Comparison of ENCODE assay signal across 22 cellular contexts in genomic region chr4:30868257-30868656, GRCh38.
DNase-seq lines count a peak whose midpoint lies in the region; ATAC-seq and TF ChIP-seq lines count a peak whose summit lies in the region.
"Had no signal": no experiment of that assay in that cellular context is flagged by ENCODE, and none has a peak within 500 bp of the region (broad histone marks: within the 10 kb centered on the region; RNA-seq: fewer than 3 reads in every experiment).

No MANE protein-coding gene starts in this region.

- no peak overlapping the region for H3K4me2 ChIP-seq in neural cell (ENCODE audit: low read length)
- no peak overlapping the region for H3K4me2 ChIP-seq in Karpas-422 (ENCODE audit: low read depth, low read length, poor library complexity, severe bottlenecking)
- H3K4me2 ChIP-seq: A549, BLaER1 had no signal

- ATAC-seq in Panc1 (no peak), gastroesophageal sphincter (no peak)
- no peak for ATAC-seq in stimulated activated naive CD8-positive, alpha-beta T cell treated with anti-CD3 and anti-CD28 coated beads, Interleukin-15, amount 100 ng/mL, for 72 hours
- ATAC-seq: A549; CD8-positive, alpha-beta T cell; GM12878 had no signal

- H3F3A ChIP-seq in neural cell (ENCODE audit: insufficient read depth, low read length, poor library complexity, severe bottlenecking), result no peaks in the 10 kb centered on the region

- no peak for TF ChIP-seq CTCF in Panc1 (IDR thresholded peaks at IDR 0.05)
- TF ChIP-seq CTCF in gastroesophageal sphincter (IDR thresholded peaks at IDR 0.05), result no peak
- TF ChIP-seq CTCF in neural cell (IDR thresholded peaks at IDR 0.05; ENCODE audit: poor library complexity, severe bottlenecking), result no peak
- no peak for TF ChIP-seq CTCF in uterus (IDR thresholded peaks at IDR 0.05)
- TF ChIP-seq CTCF in CD14-positive monocyte (IDR thresholded peaks at IDR 0.05), result no peak

- no peak for DNase-seq in Panc1 (ENCODE audit: low read depth, low spot score)
- DNase-seq in uterus, result no peak
- no peak for DNase-seq in Karpas-422
- DNase-seq in CD14-positive monocyte (ENCODE audit: low spot score), result no peak
- DNase-seq in stimulated activated naive CD8-positive, alpha-beta T cell treated with anti-CD3 and anti-CD28 coated beads, Interleukin-15, amount 100 ng/mL, for 72 hours, result no peak
- DNase-seq: CD8-positive, alpha-beta T cell; DMS53; EL; GM23248; KBM-7; MV-4-11; NCI-H187 treated with DMSO at 0.1 percent for 48 hours; NCI-H226; NCI-H82; OCI-M1; RPMI8226; SJCRH30 had no signal

- H3K4me1 Mint-ChIP-seq in CD14-positive monocyte, result no peaks in the 10 kb centered on the region
- H3K4me1 Mint-ChIP-seq in stimulated activated naive CD8-positive, alpha-beta T cell treated with anti-CD3 and anti-CD28 coated beads, Interleukin-15, amount 100 ng/mL, for 72 hours, result no peaks in the 10 kb centered on the region

- intact Hi-C loops in Panc1 (cut with micrococcal nuclease; ENCODE audit: unreplicated experiment), result no loop called here
- intact Hi-C loops in uterus (cut with DNase I; ENCODE audit: low total_unique reads), result no loop called here
- intact Hi-C loops in CD14-positive monocyte (cut with micrococcal nuclease), result no loop called here

- no peak overlapping the region for H3K9ac ChIP-seq in neural cell (ENCODE audit: low read length)
- no peak overlapping the region for H3K9ac ChIP-seq in Karpas-422 (ENCODE audit: low read length)
- H3K9ac ChIP-seq: BLaER1, GM23248 had no signal

- no peak overlapping the region for H3K4me3 Mint-ChIP-seq in CD14-positive monocyte
- H3K4me3 Mint-ChIP-seq in stimulated activated naive CD8-positive, alpha-beta T cell treated with anti-CD3 and anti-CD28 coated beads, Interleukin-15, amount 100 ng/mL, for 72 hours, result no peak overlapping the region
- H3K4me3 Mint-ChIP-seq: CD8-positive, alpha-beta T cell had no signal

- CTCF ChIA-PET in Panc1 (lab: Charles Lee), result no interaction called here

- WGBS in gastroesophageal sphincter (ENCODE audit: low coverage in 1 of 2), 2 donors, result 28 to 51% methylated on average over 3 of the region's 3 CpGs

- no peaks in the 10 kb centered on the region for H3K9me2 ChIP-seq in neural cell (ENCODE audit: insufficient read depth, low read length)
- H3K9me2 ChIP-seq in Karpas-422 (replicated peaks; ENCODE audit: insufficient read depth, low read length), result no peaks in the 10 kb centered on the region

- TF ChIP-seq POLR2A in gastroesophageal sphincter (IDR thresholded peaks at IDR 0.05) (no peak), uterus (IDR thresholded peaks at IDR 0.05) (no peak)

- no peak overlapping the region for H3K4me3 ChIP-seq in Panc1 (ENCODE audit: low read depth in 2 of 2, low read length in 2 of 2)
- no peak overlapping the region for H3K4me3 ChIP-seq in gastroesophageal sphincter
- peak overlapping the region; percentile 13 for H3K4me3 ChIP-seq in neural cell (ENCODE audit: low read length)
- H3K4me3 ChIP-seq in uterus, result no peak overlapping the region
- no peak overlapping the region for H3K4me3 ChIP-seq in Karpas-422 (ENCODE audit: low read length)
- H3K4me3 ChIP-seq: A549, BLaER1, GM12878, GM23248, SJCRH30 had no signal

- H3K27me3 ChIP-seq in Panc1 (ENCODE audit: control insufficient read depth, insufficient read depth, low read length) (no peaks in the 10 kb centered on the region), gastroesophageal sphincter (no peaks in the 10 kb centered on the region), neural cell (ENCODE audit: insufficient read depth, low read depth, low read length) (no peaks in the 10 kb centered on the region), uterus (no peaks in the 10 kb centered on the region), Karpas-422 (ENCODE audit: low read length) (no peaks in the 10 kb centered on the region)
- H3K27me3 ChIP-seq: BLaER1, SJCRH30 had no signal

- in situ Hi-C loops in Panc1 (cut with HindIII; ENCODE audit: low pct_unique_long_range_greater_than_20kb, low sequenced_read_pairs), result no loop called here

- H3K36me3 Mint-ChIP-seq in CD14-positive monocyte, result no peaks in the 10 kb centered on the region
- H3K36me3 Mint-ChIP-seq: CD8-positive, alpha-beta T cell had no signal

- H3K27ac Mint-ChIP-seq in CD14-positive monocyte, result no peak overlapping the region
- no peak overlapping the region for H3K27ac Mint-ChIP-seq in stimulated activated naive CD8-positive, alpha-beta T cell treated with anti-CD3 and anti-CD28 coated beads, Interleukin-15, amount 100 ng/mL, for 72 hours
- H3K27ac Mint-ChIP-seq: CD8-positive, alpha-beta T cell had no signal

- H3K9me3 ChIP-seq in Panc1 (ENCODE audit: control insufficient read depth, insufficient read depth, low read depth, low read length), result no peaks in the 10 kb centered on the region
- no peaks in the 10 kb centered on the region for H3K9me3 ChIP-seq in gastroesophageal sphincter
- H3K9me3 ChIP-seq in neural cell (ENCODE audit: low read length), result no peaks in the 10 kb centered on the region
- no peaks in the 10 kb centered on the region for H3K9me3 ChIP-seq in uterus
- peaks cover 20% of the 10 kb centered on the region for H3K9me3 ChIP-seq in Karpas-422 (ENCODE audit: low read length)
- H3K9me3 ChIP-seq: A549, BLaER1, SJCRH30 had no signal

- TF ChIP-seq EP300 in gastroesophageal sphincter (IDR thresholded peaks at IDR 0.05) (no peak), neural cell (conservative IDR thresholded peaks at IDR 0.05; ENCODE audit: poor library complexity, severe bottlenecking) (no peak)

- H4K20me1 ChIP-seq in neural cell (ENCODE audit: insufficient read depth) (no peaks in the 10 kb centered on the region), Karpas-422 (ENCODE audit: insufficient read depth, low read depth, low read length) (no peaks in the 10 kb centered on the region)
- H4K20me1 ChIP-seq: BLaER1 had no signal

- POLR2A ChIA-PET in Panc1 (lab: Charles Lee), result no interaction called here

- H3K79me2 ChIP-seq in neural cell (replicated peaks; ENCODE audit: insufficient read depth, low read length), result peaks cover 2% of the 10 kb centered on the region
- no peaks in the 10 kb centered on the region for H3K79me2 ChIP-seq in Karpas-422 (ENCODE audit: low read length)

- H3K27me3 Mint-ChIP-seq in CD14-positive monocyte (ENCODE audit: low read depth in 3 of 3), result no peaks in the 10 kb centered on the region
- no peaks in the 10 kb centered on the region for H3K27me3 Mint-ChIP-seq in stimulated activated naive CD8-positive, alpha-beta T cell treated with anti-CD3 and anti-CD28 coated beads, Interleukin-15, amount 100 ng/mL, for 72 hours

- H2AFZ ChIP-seq in neural cell (ENCODE audit: low read depth, low read length), result no peak overlapping the region
- no peak overlapping the region for H2AFZ ChIP-seq in Karpas-422 (ENCODE audit: low read length)
- H2AFZ ChIP-seq: GM23248 had no signal

- peak overlapping the region; percentile 23; the same call in 1 of the 2 replicates for H3K27ac ChIP-seq in Panc1 (ENCODE audit: low read length)
- peak overlapping the region; percentile 70 to 94 (median 80) for H3K27ac ChIP-seq in gastroesophageal sphincter
- peak overlapping the region; percentile 51 for H3K27ac ChIP-seq in neural cell (ENCODE audit: low read length)
- H3K27ac ChIP-seq in uterus, result peak overlapping the region; percentile 79 to 84
- H3K27ac ChIP-seq in Karpas-422 (ENCODE audit: low read length), result no peak overlapping the region
- H3K27ac ChIP-seq: A549, BLaER1, GM23248, SJCRH30 had no signal

- no TSS peak for BruUV-seq in Panc1 (replicated peaks; lab: Mats Ljungman, UMichigan)

- H3K4me1 ChIP-seq in Panc1 (ENCODE audit: control insufficient read depth, insufficient read depth, low read length) (peaks cover 9% of the 10 kb centered on the region; the same call in 1 of the 2 replicates), gastroesophageal sphincter (peaks cover under 1 to 83% (median 7%) of the 10 kb centered on the region in 3 donors), uterus (no peaks in the 10 kb centered on the region), Karpas-422 (ENCODE audit: low read length) (no peaks in the 10 kb centered on the region)
- H3K4me1 ChIP-seq: A549, BLaER1 had no signal

- no peaks in the 10 kb centered on the region for H3K36me3 ChIP-seq in Panc1 (ENCODE audit: control insufficient read depth, insufficient read depth, low read length)
- no peaks in the 10 kb centered on the region for H3K36me3 ChIP-seq in gastroesophageal sphincter
- no peaks in the 10 kb centered on the region for H3K36me3 ChIP-seq in neural cell (ENCODE audit: insufficient read depth, low read length)
- no peaks in the 10 kb centered on the region for H3K36me3 ChIP-seq in uterus
- no peaks in the 10 kb centered on the region for H3K36me3 ChIP-seq in Karpas-422 (ENCODE audit: insufficient read depth, low read length)
- H3K36me3 ChIP-seq: BLaER1 had no signal

- no peak for TF ChIP-seq RAD21 in neural cell (conservative IDR thresholded peaks at IDR 0.05)

- peaks cover 0 to 4% (median 2%) of the 10 kb centered on the region in 7 donors for H3K9me3 Mint-ChIP-seq in CD14-positive monocyte
- H3K9me3 Mint-ChIP-seq in stimulated activated naive CD8-positive, alpha-beta T cell treated with anti-CD3 and anti-CD28 coated beads, Interleukin-15, amount 100 ng/mL, for 72 hours, result peaks cover 7 to 17% of the 10 kb centered on the region in 2 donors

TF ChIP-seq in neural cell, 6 proteins besides CTCF, POLR2A, EP300 and RAD21 (continues in another document):
- no peak for TF ChIP-seq REST (IDR thresholded peaks at IDR 0.05; ENCODE audit: borderline replicate concordance)
- TF ChIP-seq POLR2AphosphoS5 (IDR thresholded peaks at IDR 0.05), result no peak
- TF ChIP-seq TAF1 (IDR thresholded peaks at IDR 0.05; ENCODE audit: low read depth), result no peak
